ENCODE assay signal across 23 cellular contexts in the genomic region with DNA sequence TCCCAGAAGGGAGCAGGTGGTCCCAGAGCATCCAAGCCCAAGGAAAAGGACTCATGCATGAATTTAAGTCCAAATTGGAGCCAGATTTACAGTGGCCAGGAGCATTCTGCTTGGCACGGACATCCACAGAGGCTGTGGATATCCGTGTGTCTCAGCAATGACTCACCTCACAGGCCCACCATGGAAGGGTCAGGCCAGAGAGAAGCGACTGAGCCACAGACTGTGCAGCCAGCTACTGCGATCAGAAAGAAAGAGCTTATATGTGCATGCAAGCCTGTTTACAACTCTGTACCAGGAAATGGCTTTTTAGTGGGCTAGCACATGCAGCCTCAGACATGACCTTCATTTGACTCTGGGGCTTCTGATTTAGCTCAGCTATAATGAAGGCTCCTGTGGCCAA.
A peak's percentile ranks its signal among the peaks of the same experiment; 100 is the strongest.
DNase-seq lines count a peak whose midpoint lies in the region; ATAC-seq and TF ChIP-seq lines count a peak whose summit lies in the region.
"Had no signal": no experiment of that assay in that cellular context is flagged by ENCODE, and none has a peak within 500 bp of the region (broad histone marks: within the 10 kb centered on the region; RNA-seq: fewer than 3 reads in every experiment).

No MANE protein-coding gene starts in this region.

- no peak for TF ChIP-seq CTCF in PC-3 (conservative IDR thresholded peaks at IDR 0.05; ENCODE audit: low read depth, low read length)
- no peak for TF ChIP-seq CTCF in choroid plexus epithelial cell (conservative IDR thresholded peaks at IDR 0.05; ENCODE audit: low read depth, low read length)
- no peak for TF ChIP-seq CTCF in GM10266 (IDR thresholded peaks at IDR 0.05; ENCODE audit: control insufficient read depth, insufficient read depth, low read depth, missing control alignments)

- no peak overlapping the region for H3K18ac ChIP-seq in mesenchymal stem cell (ENCODE audit: low read depth in 1 of 2, low read length in 2 of 2)

- no peaks in the 10 kb centered on the region for H3F3A ChIP-seq in PC-3 (ENCODE audit: low read length, unreplicated experiment)

- H4K20me1 ChIP-seq in PC-3 (ENCODE audit: low read length): no peaks in the 10 kb centered on the region

- 60% methylated on average over 4 of the region's 4 CpGs for WGBS in mesenchymal stem cell

- H2AFZ ChIP-seq in PC-3 (ENCODE audit: low read length) (no peak overlapping the region), mesenchymal stem cell (ENCODE audit: low read depth, low read length) (no peak overlapping the region)

- H3K4me2 ChIP-seq in PC-3 (ENCODE audit: low read length) (0 out of 2 replicates have a peak overlapping the region, but pooled peaks have one; percentile 16), mesenchymal stem cell (ENCODE audit: low read length, poor library complexity, severe bottlenecking) (no peak overlapping the region)

- POLR2A ChIA-PET in PC-3 (lab: Charles Lee; ENCODE audit: unreplicated experiment): no interaction called here

- no peak overlapping the region for H4K91ac ChIP-seq in mesenchymal stem cell (ENCODE audit: low read length)

- no peak overlapping the region for H3K9ac ChIP-seq in PC-3 (ENCODE audit: low read length)
- H3K9ac ChIP-seq in mesenchymal stem cell (ENCODE audit: low read length): no peak overlapping the region

- intact Hi-C loops in PC-3 (cut with micrococcal nuclease): no loop called here

- no peak overlapping the region for H2BK12ac ChIP-seq in mesenchymal stem cell (ENCODE audit: low read length in 2 of 2)

- H3K14ac ChIP-seq in mesenchymal stem cell (ENCODE audit: low read length in 2 of 2): no peak overlapping the region

- no peak overlapping the region for H2BK120ac ChIP-seq in mesenchymal stem cell (ENCODE audit: low read depth, low read length)

- H3K4ac ChIP-seq in mesenchymal stem cell (ENCODE audit: low read depth in 1 of 2, low read length in 2 of 2): no peak overlapping the region

- H2BK15ac ChIP-seq in mesenchymal stem cell (ENCODE audit: low read depth, poor library complexity, severe bottlenecking): no peak overlapping the region

- no peak overlapping the region for H2BK5ac ChIP-seq in mesenchymal stem cell (ENCODE audit: low read depth, low read length, poor library complexity, severe bottlenecking)

- H3K79me2 ChIP-seq in PC-3 (ENCODE audit: low read length): no peaks in the 10 kb centered on the region

- H3K36me3 ChIP-seq in PC-3 (ENCODE audit: low read depth, low read length) (no peaks in the 10 kb centered on the region), mesenchymal stem cell (ENCODE audit: control insufficient read depth in 1 of 2, insufficient read depth in 2 of 2, low read depth in 1 of 2, low read length in 2 of 2) (no peaks in the 10 kb centered on the region)

- H3K4me1 ChIP-seq in PC-3 (ENCODE audit: insufficient read depth, low read length): peaks cover 9% of the 10 kb centered on the region
- H3K4me1 ChIP-seq in mesenchymal stem cell (ENCODE audit: control insufficient read depth, insufficient read depth, low read depth, low read length): no peaks in the 10 kb centered on the region

- ATAC-seq in PC-3: peak; percentile 79
- no peak for ATAC-seq in GM18505 (IDR thresholded peaks at IDR 0.05; ENCODE audit: unreplicated experiment)
- ATAC-seq in HG02763 (IDR thresholded peaks at IDR 0.05; ENCODE audit: unreplicated experiment): no peak
- ATAC-seq: esophagus mucosa; natural killer cell treated with Interleukin-12 subunit alpha and Interleukin-12 subunit beta and Interleukin-15 and Interleukin-18, amount 100 ng/mL, for 72 hours; sciatic nerve; stimulated activated effector memory CD8-positive, alpha-beta T cell treated with anti-CD3 and anti-CD28 coated beads, Interleukin-12 subunit alpha, Interleukin-12 subunit beta, amount 100 ng/mL, for 72 hours had no signal

- no peak overlapping the region for H2AK5ac ChIP-seq in mesenchymal stem cell (ENCODE audit: low read length, severe bottlenecking)

- no peaks in the 10 kb centered on the region for H3K79me1 ChIP-seq in mesenchymal stem cell (replicated peaks; ENCODE audit: low read length, poor library complexity, severe bottlenecking)

- TF ChIP-seq POLR2A in GM18505 (IDR thresholded peaks at IDR 0.05; ENCODE audit: borderline replicate concordance, extremely low read depth, insufficient read depth, insufficient read length): no peak

- H3K27me3 ChIP-seq in PC-3 (ENCODE audit: low read length) (no peaks in the 10 kb centered on the region), mesenchymal stem cell (ENCODE audit: control insufficient read depth in 1 of 2, insufficient read depth in 1 of 2, low read length in 2 of 2) (peaks cover 0 to 9% of the 10 kb centered on the region in 2 experiments)

- no TSS peak for BruUV-seq in PC-3 (replicated peaks; lab: Mats Ljungman, UMichigan)

- H3K23ac ChIP-seq in mesenchymal stem cell (ENCODE audit: low read length in 2 of 2): no peak overlapping the region

- no peak overlapping the region for H3K27ac ChIP-seq in PC-3 (ENCODE audit: low read length)
- no peak overlapping the region for H3K27ac ChIP-seq in mesenchymal stem cell (ENCODE audit: low read length, poor library complexity, severe bottlenecking)

- CTCF ChIA-PET in PC-3 (lab: Charles Lee): no interaction called here

- DNase-seq in Daoy (ENCODE audit: low read depth): peak; percentile 47
- peak; percentile 12 for DNase-seq in PC-3
- peak; percentile 63 for DNase-seq in choroid plexus epithelial cell (ENCODE audit: low read depth)
- DNase-seq in mesenchymal stem cell: peak; percentile 36
- DNase-seq in effector CD8-positive, alpha-beta T cell (lab: John Stamatoyannopoulos, UW): no peak
- no peak for DNase-seq in GM10266 (ENCODE audit: extremely low spot score)
- DNase-seq: activated CD4-positive, alpha-beta T cell treated with anti-CD3 and anti-CD28 coated beads, Interleukin-2, amount 10 ng/mL, durations not matched to agents 7 days and 5 days; activated CD8-positive, alpha-beta memory T cell treated with anti-CD3 and anti-CD28 coated beads, Interleukin-2, amount 50 U/mL, for 4 hours; CD8-positive, alpha-beta memory T cell; DMS53; effector memory CD4-positive, alpha-beta T cell; midbrain; NCI-H187 treated with DMSO at 0.1 percent for 48 hours; NCI-H345; NCI-H82; SHP77 treated with DMSO at 0.1 percent for 48 hours; T-helper 1 cell had no signal

- H4K8ac ChIP-seq in mesenchymal stem cell (ENCODE audit: low read length): no peak overlapping the region

- H3K9me2 ChIP-seq in PC-3 (replicated peaks; ENCODE audit: low read length): no peaks in the 10 kb centered on the region

- H3K9me3 ChIP-seq in PC-3 (ENCODE audit: low read length) (no peaks in the 10 kb centered on the region), mesenchymal stem cell (ENCODE audit: control insufficient read depth, low read length) (peaks cover 43% of the 10 kb centered on the region)

- no peak overlapping the region for H3K4me3 ChIP-seq in PC-3 (ENCODE audit: low read length)
- H3K4me3 ChIP-seq in choroid plexus epithelial cell (ENCODE audit: low read depth, low read length): no peak overlapping the region
- H3K4me3 ChIP-seq in mesenchymal stem cell (ENCODE audit: insufficient read depth in 1 of 2, low read depth in 1 of 2, low read length in 2 of 2): no peak overlapping the region

Comparison
In these comparisons a context has a peak if more than half of its experiments do, and no peak if none do; other contexts are left out.
1. DNase-seq: peak in Daoy (single experiment), PC-3 (single experiment), choroid plexus epithelial cell (single experiment) and mesenchymal stem cell (single experiment); none in effector CD8-positive, alpha-beta T cell (single experiment) and GM10266 (single experiment).